In the genomic region with DNA sequence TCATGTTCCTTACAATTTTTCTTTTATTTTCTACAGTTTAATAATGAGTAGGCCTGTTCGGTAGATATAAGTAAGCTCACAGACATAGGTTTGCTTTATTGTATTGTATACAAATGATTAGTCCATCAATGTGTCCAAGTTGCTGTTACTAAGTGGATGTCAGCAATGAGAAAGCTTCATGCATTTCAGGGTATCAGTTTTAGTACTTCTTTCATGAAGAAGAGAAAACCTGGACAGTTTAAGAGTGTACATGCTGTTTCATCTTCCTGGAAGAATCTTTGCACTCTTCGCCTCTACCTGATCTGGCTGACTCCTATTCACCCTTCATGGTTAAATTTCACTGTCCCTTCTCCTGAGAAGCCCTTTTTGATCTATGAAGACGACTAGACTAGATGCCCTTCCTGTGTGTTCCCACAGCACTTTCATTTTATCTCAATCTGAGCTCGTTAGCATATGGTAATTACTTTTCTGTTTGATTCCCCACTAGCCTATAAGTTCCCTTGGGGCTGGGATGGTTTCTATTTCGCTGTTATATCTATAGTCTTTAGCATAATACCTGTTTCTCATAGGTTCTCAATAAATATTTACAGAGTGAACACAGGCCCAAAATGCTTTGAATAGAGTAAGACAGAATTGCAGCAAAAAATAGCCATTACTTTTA, we compare ENCODE assay signal across 17 cellular contexts.
A peak's percentile ranks its signal among the peaks of the same experiment; 100 is the strongest.
DNase-seq lines count a peak whose midpoint lies in the region; ATAC-seq, FAIRE-seq and TF ChIP-seq lines count a peak whose summit lies in the region.
"Had no signal": no experiment of that assay in that cellular context is flagged by ENCODE, and none has a peak within 500 bp of the region (broad histone marks: within the 10 kb centered on the region; RNA-seq: fewer than 3 reads in every experiment).

No MANE protein-coding gene starts in this region.

- H3K4me1 Mint-ChIP-seq in activated T-helper 1 cell treated with anti-CD3 and anti-CD28 coated beads, Interleukin-12 subunit alpha, Interleukin-12 subunit beta, Interleukin-2, Interleukin-4 antibody, amounts not matched to agents 30 ng/mL and 10 ng/mL and 1 ng/mL, durations not matched to agents 14 hours and 24 hours and 36 hours (ENCODE audit: low read depth) = no peaks in the 10 kb centered on the region

- no peak overlapping the region for H3K4me3 Mint-ChIP-seq in activated T-helper 1 cell treated with anti-CD3 and anti-CD28 coated beads, Interleukin-12 subunit alpha, Interleukin-12 subunit beta, Interleukin-2, Interleukin-4 antibody, amounts not matched to agents 30 ng/mL and 10 ng/mL and 1 ng/mL, durations not matched to agents 14 hours and 24 hours and 36 hours
- H3K4me3 Mint-ChIP-seq: H9; natural killer cell treated with Interleukin-12 subunit alpha and Interleukin-12 subunit beta and Interleukin-15 and Interleukin-18, amount 100 ng/mL, for 72 hours had no signal

- no peaks in the 10 kb centered on the region for H3K9me3 ChIP-seq in mammary epithelial cell (replicated peaks; ENCODE audit: insufficient read depth, low read length)
- H3K9me3 ChIP-seq: transverse colon had no signal

- TF ChIP-seq CTCF in mammary epithelial cell (conservative IDR thresholded peaks at IDR 0.05 in 1 of 2, IDR thresholded peaks at IDR 0.05 in 1 of 2; ENCODE audit: extremely low read depth in 1 of 2, insufficient read depth in 1 of 2, low read depth in 1 of 2, low read length in 2 of 2) = no peak

- ATAC-seq in GM19351 (IDR thresholded peaks at IDR 0.05; ENCODE audit: unreplicated experiment) = peak; percentile 88
- peak; percentile 89 for ATAC-seq in HG02623 (IDR thresholded peaks at IDR 0.05; ENCODE audit: unreplicated experiment)
- peak; percentile 85 for ATAC-seq in HG03342 (IDR thresholded peaks at IDR 0.05; ENCODE audit: unreplicated experiment)
- ATAC-seq: left colon; natural killer cell treated with Interleukin-12 subunit alpha and Interleukin-12 subunit beta and Interleukin-15 and Interleukin-18, amount 100 ng/mL, for 72 hours had no signal

- in situ Hi-C loops in mammary epithelial cell (cut with MboI; ENCODE audit: low sequenced_read_pairs in 2 of 2) = no loop called here

- H3K27ac ChIP-seq in mammary epithelial cell (ENCODE audit: insufficient read depth, low read depth, low read length) = no peak overlapping the region
- H3K27ac ChIP-seq: RWPE1, transverse colon had no signal

- H3K36me3 Mint-ChIP-seq in activated T-helper 1 cell treated with anti-CD3 and anti-CD28 coated beads, Interleukin-12 subunit alpha, Interleukin-12 subunit beta, Interleukin-2, Interleukin-4 antibody, amounts not matched to agents 30 ng/mL and 10 ng/mL and 1 ng/mL, durations not matched to agents 14 hours and 24 hours and 36 hours (ENCODE audit: low read depth) = no peaks in the 10 kb centered on the region
- H3K36me3 Mint-ChIP-seq: natural killer cell treated with Interleukin-12 subunit alpha and Interleukin-12 subunit beta and Interleukin-15 and Interleukin-18, amount 100 ng/mL, for 72 hours had no signal

- H3K36me3 ChIP-seq in mammary epithelial cell (ENCODE audit: insufficient read depth, low read length) = no peaks in the 10 kb centered on the region
- H3K36me3 ChIP-seq: transverse colon had no signal

- H3K27me3 Mint-ChIP-seq in activated T-helper 1 cell treated with anti-CD3 and anti-CD28 coated beads, Interleukin-12 subunit alpha, Interleukin-12 subunit beta, Interleukin-2, Interleukin-4 antibody, amounts not matched to agents 30 ng/mL and 10 ng/mL and 1 ng/mL, durations not matched to agents 14 hours and 24 hours and 36 hours (ENCODE audit: insufficient read depth) = peaks cover 3% of the 10 kb centered on the region

- no peak overlapping the region for H3K4me2 ChIP-seq in mammary epithelial cell (ENCODE audit: insufficient read depth, low read depth, low read length)

- dilution Hi-C loops in mammary epithelial cell (cut with HindIII; ENCODE audit: low sequenced_read_pairs) = no loop called here

- H3K9me3 Mint-ChIP-seq in activated T-helper 1 cell treated with anti-CD3 and anti-CD28 coated beads, Interleukin-12 subunit alpha, Interleukin-12 subunit beta, Interleukin-2, Interleukin-4 antibody, amounts not matched to agents 30 ng/mL and 10 ng/mL and 1 ng/mL, durations not matched to agents 14 hours and 24 hours and 36 hours = no peaks in the 10 kb centered on the region
- H3K9me3 Mint-ChIP-seq: H9; natural killer cell treated with Interleukin-12 subunit alpha and Interleukin-12 subunit beta and Interleukin-15 and Interleukin-18, amount 100 ng/mL, for 72 hours had no signal

- intact Hi-C loops in mammary epithelial cell (cut with micrococcal nuclease) = no loop called here
- intact Hi-C loops in activated T-helper 1 cell treated with anti-CD3 and anti-CD28 coated beads, Interleukin-12 subunit alpha, Interleukin-12 subunit beta, Interleukin-2, Interleukin-4 antibody, amounts not matched to agents 30 ng/mL and 10 ng/mL and 1 ng/mL, durations not matched to agents 14 hours and 24 hours and 36 hours (cut with micrococcal nuclease) = no loop called here

- H3K9ac ChIP-seq in mammary epithelial cell (ENCODE audit: insufficient read depth, low read length) = no peak overlapping the region

- H3K27me3 ChIP-seq in mammary epithelial cell (ENCODE audit: insufficient read depth, low read length) = no peaks in the 10 kb centered on the region
- H3K27me3 ChIP-seq: transverse colon had no signal

- H3K4me3 ChIP-seq in mammary epithelial cell (replicated peaks in 1 of 3; ENCODE audit: insufficient read depth in 1 of 3, low read depth in 2 of 3, low read length in 3 of 3) = no peak overlapping the region
- H3K4me3 ChIP-seq: transverse colon had no signal

- H3K27ac Mint-ChIP-seq in activated T-helper 1 cell treated with anti-CD3 and anti-CD28 coated beads, Interleukin-12 subunit alpha, Interleukin-12 subunit beta, Interleukin-2, Interleukin-4 antibody, amounts not matched to agents 30 ng/mL and 10 ng/mL and 1 ng/mL, durations not matched to agents 14 hours and 24 hours and 36 hours = no peak overlapping the region
- H3K27ac Mint-ChIP-seq: H9; natural killer cell treated with Interleukin-12 subunit alpha and Interleukin-12 subunit beta and Interleukin-15 and Interleukin-18, amount 100 ng/mL, for 72 hours had no signal

- no peak overlapping the region for H2AFZ ChIP-seq in mammary epithelial cell (ENCODE audit: low read depth, low read length)

- TF ChIP-seq POLR2A in GM12892 (IDR thresholded peaks at IDR 0.05; ENCODE audit: low read depth, low read length) = no peak

- CTCF ChIA-PET in mammary epithelial cell (lab: Charles Lee; ENCODE audit: low non-redundant PET) = no interaction called here

- peak; percentile 85 for FAIRE-seq in GM12892 (lab: Jason Lieb, UNC)

- no peaks in the 10 kb centered on the region for H3K79me2 ChIP-seq in mammary epithelial cell (ENCODE audit: insufficient read depth, low read length)

- H4K20me1 ChIP-seq in mammary epithelial cell (ENCODE audit: insufficient read depth, low read length) = no peaks in the 10 kb centered on the region

- WGBS in mammary epithelial cell (ENCODE audit: low coverage, missing lambda C conversion rate) = 29% methylated on average over 5 of the region's 5 CpGs

- BruUV-seq in mammary epithelial cell (replicated peaks; lab: Mats Ljungman, UMichigan) = no TSS peak

- H3K4me1 ChIP-seq in mammary epithelial cell (ENCODE audit: insufficient read depth, low read length) = no peaks in the 10 kb centered on the region
- H3K4me1 ChIP-seq: transverse colon had no signal

- DNase-seq in GM12892 (ENCODE audit: insufficient read length) (no peak), mammary epithelial cell (no peak), NOMO-1 treated with dmso at 0.1 percent for 144 hours (lab: John Stamatoyannopoulos, UW; ENCODE audit: unreplicated experiment) (no peak)
- no peak for DNase-seq in activated CD4-positive, CD25-positive, alpha-beta regulatory T cell treated with anti-CD3 and anti-CD28 coated beads, Interleukin-2, amount 50 U/mL, for 72 hours
- DNase-seq in activated T-helper 1 cell treated with anti-CD3 and anti-CD28 coated beads, Interleukin-12 subunit alpha, Interleukin-12 subunit beta, Interleukin-2, Interleukin-4 antibody, amounts not matched to agents 30 ng/mL and 10 ng/mL and 1 ng/mL, durations not matched to agents 14 hours and 24 hours and 36 hours (ENCODE audit: low spot score) = no peak
- DNase-seq: activated CD8-positive, alpha-beta memory T cell treated with anti-CD3 and anti-CD28 coated beads, Interleukin-2, amount 50 U/mL, for 4 hours; aorta; effector CD4-positive, alpha-beta T cell; H9; left colon; NCI-H2081 treated with DMSO at 0.1 percent for 48 hours; transverse colon had no signal
